13 cellular contexts compared by ENCODE assay signal in the genomic region with DNA sequence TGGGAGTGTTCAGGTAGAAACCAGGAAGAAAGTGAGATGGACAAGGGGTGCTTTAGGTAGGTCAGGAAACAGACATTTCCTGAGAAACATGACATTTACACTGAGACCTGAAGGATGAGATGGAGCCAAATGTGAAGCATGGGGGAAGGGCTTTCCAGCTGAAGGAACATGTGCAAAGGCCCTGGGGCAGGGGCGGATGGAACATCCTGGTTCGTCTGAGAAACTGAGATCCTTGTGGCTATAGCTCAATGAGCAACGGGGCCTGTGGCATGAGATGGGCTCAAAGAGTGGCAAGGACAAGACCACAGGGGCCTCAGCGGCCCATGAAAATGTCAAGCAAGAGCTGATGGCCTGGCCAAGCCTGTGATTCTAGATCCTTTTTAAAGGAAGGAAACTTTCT.
"Had no signal": no experiment of that assay in that cellular context is flagged by ENCODE, and none has a peak within 500 bp of the region (broad histone marks: within the 10 kb centered on the region; RNA-seq: fewer than 3 reads in every experiment).

No MANE protein-coding gene starts in this region.

- H3K9me3 ChIP-seq: MG63, Peyer's patch, SJCRH30 had no signal

- H3K27me3 ChIP-seq: MG63, Peyer's patch had no signal

- H3K27ac ChIP-seq: PC-9, Peyer's patch, SJCRH30 had no signal

- DNase-seq: Karpas-422; KG1; MG63; NCI-H187; NCI-H524; NCI-H748 treated with DMSO at 0.1 percent for 48 hours; NK-92 treated with Interleukin-12 subunit alpha and Interleukin-12 subunit beta, amount 100 ng/mL, for 24 hours; PC-9; Peyer's patch; SHP77 treated with DMSO at 0.1 percent for 48 hours; SJCRH30 had no signal

- H3K4me2 ChIP-seq: PC-9 had no signal

- H3K36me3 ChIP-seq: MG63, Peyer's patch, SJCRH30 had no signal

- ATAC-seq: Right ventricle myocardium inferior, SK-N-SH treated with all-trans-retinoic acid at 6 μM for 48 hours had no signal

- H3K4me3 ChIP-seq: MG63, PC-9, Peyer's patch, SJCRH30 had no signal

- H2AFZ ChIP-seq: PC-9 had no signal

- H3K4me1 ChIP-seq: SJCRH30 had no signal
